Comparison of ENCODE assay signal across 8 cellular contexts in genomic region chr11:33692013-33692504, GRCh38.
DNase-seq lines count a peak whose midpoint lies in the region; ATAC-seq and FAIRE-seq lines count a peak whose summit lies in the region.

No MANE protein-coding gene starts in this region.

- peak overlapping the region; percentile 19 for H3K4me3 ChIP-seq in neuron (ENCODE audit: low read length)

- H2AFZ ChIP-seq in neuron (ENCODE audit: low read depth, low read length), result peak overlapping the region; percentile 24

- peaks cover 29% of the 10 kb centered on the region for H3K4me1 ChIP-seq in neuron (ENCODE audit: insufficient read depth, low read length)

- H3K9me3 ChIP-seq in neuron (ENCODE audit: low read length), result no peaks in the 10 kb centered on the region

- no peaks in the 10 kb centered on the region for H3K36me3 ChIP-seq in neuron (ENCODE audit: insufficient read depth, low read length)

- DNase-seq in EL, result peak; percentile 98
- DNase-seq in RCC 7860 (ENCODE audit: low spot score), result peak; percentile 93
- DNase-seq in fibroblast of gingiva (ENCODE audit: low read depth), result peak; percentile 92
- DNase-seq in SKM-1 treated with dmso at 0.1 percent for 144 hours (lab: John Stamatoyannopoulos, UW; ENCODE audit: unreplicated experiment), result no peak
- DNase-seq in activated gamma-delta T cell (lab: John Stamatoyannopoulos, UW), result no peak

- FAIRE-seq in RCC 7860 (lab: Jason Lieb, UNC), result peak; percentile 91

- no peaks in the 10 kb centered on the region for H3K27me3 ChIP-seq in neuron (ENCODE audit: insufficient read depth, low read length)

- ATAC-seq in HG02870 (IDR thresholded peaks at IDR 0.05; ENCODE audit: unreplicated experiment) (no peak), HG02610 (IDR thresholded peaks at IDR 0.05; ENCODE audit: unreplicated experiment) (no peak)

Comparison
In these comparisons a context has a peak if more than half of its experiments do, and no peak if none do; other contexts are left out.
1. DNase-seq: peak in EL (single experiment), RCC 7860 (single experiment) and fibroblast of gingiva (single experiment); none in SKM-1 treated with dmso at 0.1 percent for 144 hours (single experiment) and activated gamma-delta T cell (single experiment).